In the genomic region with DNA sequence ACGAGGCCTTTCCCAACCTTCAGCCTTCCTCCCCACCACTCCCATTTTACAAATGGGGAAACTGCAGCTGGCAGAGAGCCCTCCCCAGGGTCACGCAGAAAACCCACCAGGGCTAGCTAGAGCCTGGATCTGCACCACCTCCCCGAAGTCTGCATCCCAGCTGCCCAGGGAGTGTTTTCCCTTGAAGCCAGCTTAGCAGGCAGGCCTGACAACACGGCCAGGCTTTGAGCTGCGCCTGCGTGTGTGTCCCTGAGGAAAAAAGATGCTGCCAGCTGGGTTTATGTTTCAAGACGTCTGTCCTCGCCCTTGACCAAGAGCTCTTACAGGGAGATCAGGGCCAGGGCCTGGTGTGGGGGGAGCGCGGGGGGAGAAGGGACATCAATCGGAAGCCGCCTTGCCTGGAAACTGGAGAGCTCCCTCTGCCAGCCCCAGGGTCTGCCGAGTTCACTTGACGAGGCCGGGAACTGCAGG, we compare ENCODE assay signal across 1 cellular context.
TF ChIP-seq lines count a peak whose summit lies in the region.

No MANE protein-coding gene starts in this region.

TF ChIP-seq in GM23338, 12 proteins besides CTCF, POLR2A, EP300 and RAD21 (continued from another document):
- TF ChIP-seq, protein P1, sequence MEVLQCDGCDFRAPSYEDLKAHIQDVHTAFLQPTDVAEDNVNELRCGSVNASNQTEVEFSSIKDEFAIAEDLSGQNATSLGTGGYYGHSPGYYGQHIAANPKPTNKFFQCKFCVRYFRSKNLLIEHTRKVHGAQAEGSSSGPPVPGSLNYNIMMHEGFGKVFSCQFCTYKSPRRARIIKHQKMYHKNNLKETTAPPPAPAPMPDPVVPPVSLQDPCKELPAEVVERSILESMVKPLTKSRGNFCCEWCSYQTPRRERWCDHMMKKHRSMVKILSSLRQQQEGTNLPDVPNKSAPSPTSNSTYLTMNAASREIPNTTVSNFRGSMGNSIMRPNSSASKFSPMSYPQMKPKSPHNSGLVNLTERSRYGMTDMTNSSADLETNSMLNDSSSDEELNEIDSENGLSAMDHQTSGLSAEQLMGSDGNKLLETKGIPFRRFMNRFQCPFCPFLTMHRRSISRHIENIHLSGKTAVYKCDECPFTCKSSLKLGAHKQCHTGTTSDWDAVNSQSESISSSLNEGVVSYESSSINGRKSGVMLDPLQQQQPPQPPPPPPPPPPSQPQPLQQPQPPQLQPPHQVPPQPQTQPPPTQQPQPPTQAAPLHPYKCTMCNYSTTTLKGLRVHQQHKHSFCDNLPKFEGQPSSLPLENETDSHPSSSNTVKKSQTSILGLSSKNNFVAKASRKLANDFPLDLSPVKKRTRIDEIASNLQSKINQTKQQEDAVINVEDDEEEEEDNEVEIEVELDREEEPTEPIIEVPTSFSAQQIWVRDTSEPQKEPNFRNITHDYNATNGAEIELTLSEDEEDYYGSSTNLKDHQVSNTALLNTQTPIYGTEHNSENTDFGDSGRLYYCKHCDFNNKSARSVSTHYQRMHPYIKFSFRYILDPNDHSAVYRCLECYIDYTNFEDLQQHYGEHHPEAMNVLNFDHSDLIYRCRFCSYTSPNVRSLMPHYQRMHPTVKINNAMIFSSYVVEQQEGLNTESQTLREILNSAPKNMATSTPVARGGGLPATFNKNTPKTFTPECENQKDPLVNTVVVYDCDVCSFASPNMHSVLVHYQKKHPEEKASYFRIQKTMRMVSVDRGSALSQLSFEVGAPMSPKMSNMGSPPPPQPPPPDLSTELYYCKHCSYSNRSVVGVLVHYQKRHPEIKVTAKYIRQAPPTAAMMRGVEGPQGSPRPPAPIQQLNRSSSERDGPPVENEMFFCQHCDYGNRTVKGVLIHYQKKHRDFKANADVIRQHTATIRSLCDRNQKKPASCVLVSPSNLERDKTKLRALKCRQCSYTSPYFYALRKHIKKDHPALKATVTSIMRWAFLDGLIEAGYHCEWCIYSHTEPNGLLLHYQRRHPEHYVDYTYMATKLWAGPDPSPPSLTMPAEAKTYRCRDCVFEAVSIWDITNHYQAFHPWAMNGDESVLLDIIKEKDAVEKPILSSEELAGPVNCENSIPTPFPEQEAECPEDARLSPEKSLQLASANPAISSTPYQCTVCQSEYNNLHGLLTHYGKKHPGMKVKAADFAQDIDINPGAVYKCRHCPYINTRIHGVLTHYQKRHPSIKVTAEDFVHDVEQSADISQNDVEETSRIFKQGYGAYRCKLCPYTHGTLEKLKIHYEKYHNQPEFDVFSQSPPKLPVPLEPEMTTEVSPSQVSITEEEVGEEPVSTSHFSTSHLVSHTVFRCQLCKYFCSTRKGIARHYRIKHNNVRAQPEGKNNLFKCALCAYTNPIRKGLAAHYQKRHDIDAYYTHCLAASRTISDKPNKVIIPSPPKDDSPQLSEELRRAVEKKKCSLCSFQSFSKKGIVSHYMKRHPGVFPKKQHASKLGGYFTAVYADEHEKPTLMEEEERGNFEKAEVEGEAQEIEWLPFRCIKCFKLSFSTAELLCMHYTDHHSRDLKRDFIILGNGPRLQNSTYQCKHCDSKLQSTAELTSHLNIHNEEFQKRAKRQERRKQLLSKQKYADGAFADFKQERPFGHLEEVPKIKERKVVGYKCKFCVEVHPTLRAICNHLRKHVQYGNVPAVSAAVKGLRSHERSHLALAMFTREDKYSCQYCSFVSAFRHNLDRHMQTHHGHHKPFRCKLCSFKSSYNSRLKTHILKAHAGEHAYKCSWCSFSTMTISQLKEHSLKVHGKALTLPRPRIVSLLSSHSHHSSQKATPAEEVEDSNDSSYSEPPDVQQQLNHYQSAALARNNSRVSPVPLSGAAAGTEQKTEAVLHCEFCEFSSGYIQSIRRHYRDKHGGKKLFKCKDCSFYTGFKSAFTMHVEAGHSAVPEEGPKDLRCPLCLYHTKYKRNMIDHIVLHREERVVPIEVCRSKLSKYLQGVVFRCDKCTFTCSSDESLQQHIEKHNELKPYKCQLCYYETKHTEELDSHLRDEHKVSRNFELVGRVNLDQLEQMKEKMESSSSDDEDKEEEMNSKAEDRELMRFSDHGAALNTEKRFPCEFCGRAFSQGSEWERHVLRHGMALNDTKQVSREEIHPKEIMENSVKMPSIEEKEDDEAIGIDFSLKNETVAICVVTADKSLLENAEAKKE (CRISPR knock-in tag; IDR thresholded peaks at IDR 0.05), result no peak
- TF ChIP-seq EZH2phosphoT487 (IDR thresholded peaks at IDR 0.05; ENCODE audit: unreplicated experiment) (no peak), ZNF331 (CRISPR knock-in tag; IDR thresholded peaks at IDR 0.05; ENCODE audit: low read depth) (no peak), NANOG (IDR thresholded peaks at IDR 0.05; ENCODE audit: borderline replicate concordance) (no peak), EZH2 (IDR thresholded peaks at IDR 0.05; ENCODE audit: low read depth, unreplicated experiment) (no peak), CREB1 (CRISPR knock-in tag; IDR thresholded peaks at IDR 0.05; ENCODE audit: low read depth) (no peak)
- TF ChIP-seq, protein P2, sequence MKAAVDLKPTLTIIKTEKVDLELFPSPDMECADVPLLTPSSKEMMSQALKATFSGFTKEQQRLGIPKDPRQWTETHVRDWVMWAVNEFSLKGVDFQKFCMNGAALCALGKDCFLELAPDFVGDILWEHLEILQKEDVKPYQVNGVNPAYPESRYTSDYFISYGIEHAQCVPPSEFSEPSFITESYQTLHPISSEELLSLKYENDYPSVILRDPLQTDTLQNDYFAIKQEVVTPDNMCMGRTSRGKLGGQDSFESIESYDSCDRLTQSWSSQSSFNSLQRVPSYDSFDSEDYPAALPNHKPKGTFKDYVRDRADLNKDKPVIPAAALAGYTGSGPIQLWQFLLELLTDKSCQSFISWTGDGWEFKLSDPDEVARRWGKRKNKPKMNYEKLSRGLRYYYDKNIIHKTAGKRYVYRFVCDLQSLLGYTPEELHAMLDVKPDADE (IDR thresholded peaks at IDR 0.05), result no peak
- TF ChIP-seq, protein P3, sequence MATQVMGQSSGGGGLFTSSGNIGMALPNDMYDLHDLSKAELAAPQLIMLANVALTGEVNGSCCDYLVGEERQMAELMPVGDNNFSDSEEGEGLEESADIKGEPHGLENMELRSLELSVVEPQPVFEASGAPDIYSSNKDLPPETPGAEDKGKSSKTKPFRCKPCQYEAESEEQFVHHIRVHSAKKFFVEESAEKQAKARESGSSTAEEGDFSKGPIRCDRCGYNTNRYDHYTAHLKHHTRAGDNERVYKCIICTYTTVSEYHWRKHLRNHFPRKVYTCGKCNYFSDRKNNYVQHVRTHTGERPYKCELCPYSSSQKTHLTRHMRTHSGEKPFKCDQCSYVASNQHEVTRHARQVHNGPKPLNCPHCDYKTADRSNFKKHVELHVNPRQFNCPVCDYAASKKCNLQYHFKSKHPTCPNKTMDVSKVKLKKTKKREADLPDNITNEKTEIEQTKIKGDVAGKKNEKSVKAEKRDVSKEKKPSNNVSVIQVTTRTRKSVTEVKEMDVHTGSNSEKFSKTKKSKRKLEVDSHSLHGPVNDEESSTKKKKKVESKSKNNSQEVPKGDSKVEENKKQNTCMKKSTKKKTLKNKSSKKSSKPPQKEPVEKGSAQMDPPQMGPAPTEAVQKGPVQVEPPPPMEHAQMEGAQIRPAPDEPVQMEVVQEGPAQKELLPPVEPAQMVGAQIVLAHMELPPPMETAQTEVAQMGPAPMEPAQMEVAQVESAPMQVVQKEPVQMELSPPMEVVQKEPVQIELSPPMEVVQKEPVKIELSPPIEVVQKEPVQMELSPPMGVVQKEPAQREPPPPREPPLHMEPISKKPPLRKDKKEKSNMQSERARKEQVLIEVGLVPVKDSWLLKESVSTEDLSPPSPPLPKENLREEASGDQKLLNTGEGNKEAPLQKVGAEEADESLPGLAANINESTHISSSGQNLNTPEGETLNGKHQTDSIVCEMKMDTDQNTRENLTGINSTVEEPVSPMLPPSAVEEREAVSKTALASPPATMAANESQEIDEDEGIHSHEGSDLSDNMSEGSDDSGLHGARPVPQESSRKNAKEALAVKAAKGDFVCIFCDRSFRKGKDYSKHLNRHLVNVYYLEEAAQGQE (IDR thresholded peaks at IDR 0.05; ENCODE audit: unreplicated experiment), result no peak
